ENCODE assay signal across 9 cellular contexts in the genomic region with DNA sequence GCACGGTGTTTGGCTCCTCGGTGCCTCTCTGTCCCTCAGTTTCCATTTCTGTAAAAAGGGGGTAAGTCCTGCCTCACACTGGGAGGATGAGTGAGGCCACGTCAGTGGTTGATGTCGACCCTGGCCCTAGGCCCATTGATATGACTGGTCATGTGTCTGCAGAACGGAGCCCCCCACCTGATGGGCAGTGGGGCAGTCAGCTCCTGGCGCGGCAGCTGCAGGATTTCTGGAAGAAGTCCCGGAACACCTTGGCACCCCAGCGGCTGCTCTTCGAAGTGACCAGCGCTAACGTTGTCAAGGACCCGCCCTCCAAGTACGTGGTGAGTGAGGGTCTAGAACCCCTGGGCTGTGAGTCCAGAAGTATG. TPM values are rescaled to one million over a fixed set of nuclear protein-coding genes. Genes with fewer than 3 reads are reported as not detected.
DNase-seq lines count a peak whose midpoint lies in the region; ATAC-seq and TF ChIP-seq lines count a peak whose summit lies in the region.
"Had no signal": no experiment of that assay in that cellular context is flagged by ENCODE, and none has a peak within 500 bp of the region (broad histone marks: within the 10 kb centered on the region; RNA-seq: fewer than 3 reads in every experiment).

No MANE protein-coding gene starts in this region.

- H3K36me3 ChIP-seq in sigmoid colon: peaks cover 0 to 21% (median 0%) of the 10 kb centered on the region in 4 donors

- H3K4me2 ChIP-seq in H9 (ENCODE audit: insufficient read depth, insufficient read length, low read length): peak overlapping the region; percentile 80

- no peaks in the 10 kb centered on the region for H3K79me2 ChIP-seq in H9 (ENCODE audit: insufficient read depth, low read length)

- TF ChIP-seq POLR2A in sigmoid colon (IDR thresholded peaks at IDR 0.05): no peak

- no peak overlapping the region for H3K27ac ChIP-seq in H9 (ENCODE audit: insufficient read length, low read depth, low read length)
- peak overlapping the region; percentile 91 to 97 (median 94) for H3K27ac ChIP-seq in sigmoid colon

- DNase-seq in H9 (no peak), left ventricle myocardium superior (peak; percentile 43), sigmoid colon (peak; percentile 75), SIG-M5 (lab: John Stamatoyannopoulos, UW) (no peak)
- DNase-seq in stimulated activated naive CD4-positive, alpha-beta T cell treated with Interleukin-2 at 50 U/mL for 16 hours (lab: John Stamatoyannopoulos, UW): no peak

- no peak overlapping the region for H3K9ac ChIP-seq in H9 (ENCODE audit: extremely low read depth, insufficient read length, low read length)

- no peak overlapping the region for H3K14ac ChIP-seq in H9 (ENCODE audit: insufficient read depth, low read length)

- peak overlapping the region; percentile 75 to 88 for H3K4me3 Mint-ChIP-seq in H9
- peak overlapping the region; percentile 43 for H3K4me3 Mint-ChIP-seq in activated T-helper 17 cell treated with anti-CD3 and anti-CD28 coated beads, Interleukin-2, amount 50 U/mL, for 72 hours

- intact Hi-C loops in left ventricle myocardium superior (cut with micrococcal nuclease) (no loop called here), sigmoid colon (cut with DNase I) (loop anchor here (5.0 kb wide), 2 partner anchors 58 to 138 kb away; partner anchors contain the start of genes CTSA, NEURL2 and ZNF335)

- H3K9me3 ChIP-seq in H9 (ENCODE audit: control insufficient read depth, low read depth, low read length): no peaks in the 10 kb centered on the region
- H3K9me3 ChIP-seq in sigmoid colon: no peaks in the 10 kb centered on the region

- H2BK5ac ChIP-seq in H9 (ENCODE audit: insufficient read length, low read length): no peak overlapping the region

- no peak for ATAC-seq in activated T-helper 17 cell treated with anti-CD3 and anti-CD28 coated beads, Interleukin-2, amount 50 U/mL, for 72 hours (replicated peaks)
- ATAC-seq in left ventricle myocardium superior: no peak
- ATAC-seq in HG03039 (IDR thresholded peaks at IDR 0.05; ENCODE audit: unreplicated experiment): no peak
- no peak for ATAC-seq in HG03439 (IDR thresholded peaks at IDR 0.05; ENCODE audit: unreplicated experiment)

- no peak for TF ChIP-seq CTCF in H9 (conservative IDR thresholded peaks at IDR 0.05)
- no peak for TF ChIP-seq CTCF in sigmoid colon (IDR thresholded peaks at IDR 0.05)

- no peak overlapping the region for H3K18ac ChIP-seq in H9 (ENCODE audit: insufficient read length, low read depth, low read length)

- H2AFZ ChIP-seq in H9 (ENCODE audit: low read length): no peak overlapping the region

- peak overlapping the region in 1 of 3 experiments; percentile 52; a peak in 1 of 7 replicates for H3K27ac Mint-ChIP-seq in H9
- H3K27ac Mint-ChIP-seq in activated T-helper 17 cell treated with anti-CD3 and anti-CD28 coated beads, Interleukin-2, amount 50 U/mL, for 72 hours: no peak overlapping the region

- H2BK120ac ChIP-seq in H9 (ENCODE audit: low read depth, low read length, poor library complexity, severe bottlenecking): no peak overlapping the region

- no peak overlapping the region for H3T11ph ChIP-seq in H9 (ENCODE audit: low read length)

- no CpG with 5 or more reads among the region's 14 CpGs for WGBS in H9 (ENCODE audit: extremely low coverage, insufficient read length, low lambda C conversion rate)
- WGBS in sigmoid colon, 2 donors: 84 to 88% methylated on average over 14 of the region's 14 CpGs

- no peak overlapping the region for H2AK5ac ChIP-seq in H9 (ENCODE audit: insufficient read length, low read length)

- no peak overlapping the region for H4K91ac ChIP-seq in H9 (ENCODE audit: insufficient read length, low read depth, low read length)

- peak overlapping the region; percentile 65 to 78 (median 73) for H3K4me3 ChIP-seq in sigmoid colon

- no peak overlapping the region for H3K23ac ChIP-seq in H9 (ENCODE audit: insufficient read length, low read depth, low read length)

- peaks cover 9% of the 10 kb centered on the region for H3K23me2 ChIP-seq in H9 (ENCODE audit: insufficient read length, low read depth, low read length, poor library complexity, severe bottlenecking)

- H2BK15ac ChIP-seq in H9 (ENCODE audit: low read depth, low read length): no peak overlapping the region

- H4K5ac ChIP-seq in H9 (ENCODE audit: insufficient read length, low read depth, low read length): no peak overlapping the region

- no peak overlapping the region for H3K56ac ChIP-seq in H9 (ENCODE audit: insufficient read length, low read depth, low read length)

- H4K20me1 ChIP-seq in H9 (ENCODE audit: control insufficient read depth, insufficient read depth, insufficient read length): no peaks in the 10 kb centered on the region

- no peak for TF ChIP-seq EP300 in sigmoid colon (IDR thresholded peaks at IDR 0.05)

- H3K4me1 Mint-ChIP-seq in H9: peaks cover 23 to 25% of the 10 kb centered on the region in 2 experiments
- peaks cover 7% of the 10 kb centered on the region for H3K4me1 Mint-ChIP-seq in activated T-helper 17 cell treated with anti-CD3 and anti-CD28 coated beads, Interleukin-2, amount 50 U/mL, for 72 hours

- H3K4me1 ChIP-seq in H9 (ENCODE audit: insufficient read depth, low read length): peaks cover 4% of the 10 kb centered on the region; the same call in 1 of the 2 replicates
- peaks cover 0 to 46% (median 39%) of the 10 kb centered on the region in 4 donors for H3K4me1 ChIP-seq in sigmoid colon

- H3K27me3 Mint-ChIP-seq in H9 (ENCODE audit: low read depth): no peaks in the 10 kb centered on the region
- H3K27me3 Mint-ChIP-seq in activated T-helper 17 cell treated with anti-CD3 and anti-CD28 coated beads, Interleukin-2, amount 50 U/mL, for 72 hours: no peaks in the 10 kb centered on the region

- no peaks in the 10 kb centered on the region for H3K9me3 Mint-ChIP-seq in H9
- no peaks in the 10 kb centered on the region for H3K9me3 Mint-ChIP-seq in activated T-helper 17 cell treated with anti-CD3 and anti-CD28 coated beads, Interleukin-2, amount 50 U/mL, for 72 hours

- H3K27me3 ChIP-seq in H9 (ENCODE audit: insufficient read depth, low read length) (no peaks in the 10 kb centered on the region), sigmoid colon (no peaks in the 10 kb centered on the region)

- peaks cover 5% of the 10 kb centered on the region for H3K79me1 ChIP-seq in H9 (ENCODE audit: insufficient read depth, low read depth, low read length, poor library complexity, severe bottlenecking)

- H2BK20ac ChIP-seq in H9 (ENCODE audit: low read depth, low read length, poor library complexity, severe bottlenecking): no peak overlapping the region

- H3K4ac ChIP-seq in H9 (ENCODE audit: low read depth, low read length): no peak overlapping the region

- H3K36me3 Mint-ChIP-seq in H9 (ENCODE audit: insufficient read depth in 1 of 3, low read depth in 3 of 3): peaks cover 2 to 31% (median 29%) of the 10 kb centered on the region in 3 experiments; a peak in 6 of 7 replicates
- no peaks in the 10 kb centered on the region for H3K36me3 Mint-ChIP-seq in activated T-helper 17 cell treated with anti-CD3 and anti-CD28 coated beads, Interleukin-2, amount 50 U/mL, for 72 hours (ENCODE audit: low read depth)

- H2BK12ac ChIP-seq in H9 (ENCODE audit: insufficient read length, low read depth, low read length): no peak overlapping the region

- H4K8ac ChIP-seq in H9 (replicated peaks; ENCODE audit: insufficient read length, low read depth, low read length): no peak overlapping the region

RNA-seq across cellular contexts. Expression of gene SNX21, which starts 1.2 kb away (rescaled TPM):
- total RNA-seq in H9 (2021) (18.9 and 20.5 TPM in 2 replicates), left ventricle myocardium superior (21.3 TPM), sigmoid colon (10 to 100 TPM; 46.7 to 82.5 (median 52.2) TPM)
- 1 to 10 TPM; 2.2 to 2.6 TPM for total RNA-seq in activated T-helper 17 cell treated with anti-CD3 and anti-CD28 coated beads, Interleukin-2, amount 50 U/mL, for 72 hours
- polyA plus RNA-seq in sigmoid colon: 10 to 100 TPM; 10.4 to 16.8 (median 15.2) TPM

RNA-seq across cellular contexts. Expression of gene TNNC2, which starts 7.7 kb away (rescaled TPM):
- total RNA-seq in H9 (2021): 3.1 and 4.6 TPM in 2 replicates
- under 1 TPM in 1 of 2 donors, not detected in 1; 0.37 TPM for total RNA-seq in activated T-helper 17 cell treated with anti-CD3 and anti-CD28 coated beads, Interleukin-2, amount 50 U/mL, for 72 hours
- total RNA-seq in left ventricle myocardium superior: not detected
- 1 to 10 TPM in 1 of 4 donors, under 1 TPM in 1, not detected in 2; 0.95 to 1.6 TPM for total RNA-seq in sigmoid colon
- polyA plus RNA-seq in sigmoid colon: 10 to 100 TPM in 2 of 3 donors, 1 to 10 TPM in 1; 2.9 to 15.6 (median 10.2) TPM
- total RNA-seq: renal cortical epithelial cell had no signal

RNA-seq across cellular contexts. Expression of gene UBE2C, which starts 22.3 kb away (rescaled TPM):
- total RNA-seq in H9 (2021) (254 and 268 TPM in 2 replicates), left ventricle myocardium superior (1.0 TPM), sigmoid colon (1 to 10 TPM in 1 of 4 donors, not detected in 3; 3.3 TPM)
- 100 to 1,000 TPM; 209 to 224 TPM for total RNA-seq in activated T-helper 17 cell treated with anti-CD3 and anti-CD28 coated beads, Interleukin-2, amount 50 U/mL, for 72 hours
- 10 to 100 TPM; 12.6 to 90.3 (median 29.6) TPM for polyA plus RNA-seq in sigmoid colon

RNA-seq across cellular contexts. Expression of gene ACOT8, which starts 22.4 kb away (rescaled TPM):
- total RNA-seq in H9 (2021) (26.7 and 30.3 TPM in 2 replicates), left ventricle myocardium superior (31.9 TPM), sigmoid colon (10 to 100 TPM; 28.5 to 42.5 (median 35.0) TPM)
- 10 to 100 TPM; 21.4 to 23.2 TPM for total RNA-seq in activated T-helper 17 cell treated with anti-CD3 and anti-CD28 coated beads, Interleukin-2, amount 50 U/mL, for 72 hours
- polyA plus RNA-seq in sigmoid colon: 100 to 1,000 TPM in 1 of 3 donors, 10 to 100 TPM in 2; 51.0 to 131 (median 80.5) TPM

RNA-seq across cellular contexts. Expression of gene ZSWIM3, which starts 22.6 kb away (rescaled TPM):
- total RNA-seq in H9 (2021) (8.0 and 8.2 TPM in 2 replicates), left ventricle myocardium superior (1.9 TPM), sigmoid colon (1 to 10 TPM; 1.7 to 3.5 (median 2.9) TPM)
- 1 to 10 TPM; 7.1 to 7.6 TPM for total RNA-seq in activated T-helper 17 cell treated with anti-CD3 and anti-CD28 coated beads, Interleukin-2, amount 50 U/mL, for 72 hours
- 1 to 10 TPM; 2.4 to 3.5 (median 2.5) TPM for polyA plus RNA-seq in sigmoid colon

Comparison
In these comparisons a context has a peak if more than half of its experiments do, and no peak if none do; other contexts are left out.
1. DNase-seq: peak in left ventricle myocardium superior (single experiment) and sigmoid colon (single experiment); none in H9 (single experiment), SIG-M5 (single experiment) and stimulated activated naive CD4-positive, alpha-beta T cell treated with Interleukin-2 at 50 U/mL for 16 hours (single experiment).
2. RNA of gene UBE2C, which starts 22.3 kb away (total RNA-seq): 254 to 268 TPM in H9 and 209 to 224 TPM in activated T-helper 17 cell treated with anti-CD3 and anti-CD28 coated beads, Interleukin-2, amount 50 U/mL, for 72 hours; 1.0 TPM in left ventricle myocardium superior (single experiment) and 3.3 TPM in sigmoid colon; every median in the first group is over 10 times any median in the second.